ENCODE assay signal across 8 cellular contexts in genomic region chr5:132961887-132962286, GRCh38. TPM values are rescaled to one million over a fixed set of nuclear protein-coding genes. Genes with fewer than 3 reads are reported as not detected.
DNase-seq lines count a peak whose midpoint lies in the region; ATAC-seq and TF ChIP-seq lines count a peak whose summit lies in the region.

No MANE protein-coding gene starts in this region.

- no peaks in the 10 kb centered on the region for H3K27me3 Mint-ChIP-seq in T-cell

- H3K4me1 Mint-ChIP-seq in T-cell: peaks cover 47 to 48% (median 47%) of the 10 kb centered on the region in 3 donors

- CTCF ChIA-PET in T-cell (lab: Charles Lee): no interaction called here

- POLR2A ChIA-PET in T-cell (lab: Charles Lee): interaction anchor here (0.7 to 2.2 kb wide), 5 partner anchors 12 to 1164 kb away, joined by 3 to 11 read pairs (median 7); partner anchors contain the start of gene HSPA4 (in 1 of the 2)

- H3K36me3 Mint-ChIP-seq in T-cell: peaks cover 5% of the 10 kb centered on the region

- DNase-seq in NCI-H2029 treated with DMSO at 0.1 percent for 48 hours (lab: John Stamatoyannopoulos, UW): peak; percentile 16
- no peak for DNase-seq in NCI-H2029 (lab: John Stamatoyannopoulos, UW)
- DNase-seq in T-cell: no peak
- DNase-seq in fibroblast of the aortic adventitia (ENCODE audit: low read depth): peak; percentile 74
- DNase-seq in retinal pigment epithelial cell (ENCODE audit: low read depth): no peak
- no peak for DNase-seq in D341Med (ENCODE audit: low spot score)

- no peaks in the 10 kb centered on the region for H3K9me3 Mint-ChIP-seq in T-cell

- H3K27ac Mint-ChIP-seq in T-cell: peak overlapping the region; percentile 95 to 96

- ATAC-seq in T-cell (replicated peaks in 1 of 4) (no peak), HG03139 (IDR thresholded peaks at IDR 0.05; ENCODE audit: unreplicated experiment) (no peak), GM21717 (IDR thresholded peaks at IDR 0.05; ENCODE audit: unreplicated experiment) (no peak)

- no peak for TF ChIP-seq CTCF in fibroblast of the aortic adventitia (IDR thresholded peaks at IDR 0.05; ENCODE audit: insufficient read depth, low read length)
- no peak for TF ChIP-seq CTCF in retinal pigment epithelial cell (conservative IDR thresholded peaks at IDR 0.05; ENCODE audit: low read depth, low read length)

- H3K4me3 Mint-ChIP-seq in T-cell: peak overlapping the region; percentile 91 to 96 (median 93)

- H3K4me3 ChIP-seq in fibroblast of the aortic adventitia (ENCODE audit: low read depth, low read length) (peak overlapping the region; percentile 86), retinal pigment epithelial cell (ENCODE audit: low read length) (peak overlapping the region; percentile 83)

RNA-seq across cellular contexts. Expression of gene AFF4, which starts 1.5 kb away (rescaled TPM):
- total RNA-seq in T-cell (10 to 100 TPM; 44.2 to 74.1 (median 53.0) TPM), fibroblast of the aortic adventitia (ENCODE audit: low replicate concordance) (43.2 and 87.7 TPM in 2 replicates)

Comparison
In these comparisons a context has a peak if more than half of its experiments do, and no peak if none do; other contexts are left out.
1. DNase-seq: peak in NCI-H2029 treated with DMSO at 0.1 percent for 48 hours (single experiment) and fibroblast of the aortic adventitia (single experiment); none in NCI-H2029 (single experiment), T-cell (0 of 34), retinal pigment epithelial cell (single experiment) and D341Med (single experiment).